14 cellular contexts compared by ENCODE assay signal in the genomic region with DNA sequence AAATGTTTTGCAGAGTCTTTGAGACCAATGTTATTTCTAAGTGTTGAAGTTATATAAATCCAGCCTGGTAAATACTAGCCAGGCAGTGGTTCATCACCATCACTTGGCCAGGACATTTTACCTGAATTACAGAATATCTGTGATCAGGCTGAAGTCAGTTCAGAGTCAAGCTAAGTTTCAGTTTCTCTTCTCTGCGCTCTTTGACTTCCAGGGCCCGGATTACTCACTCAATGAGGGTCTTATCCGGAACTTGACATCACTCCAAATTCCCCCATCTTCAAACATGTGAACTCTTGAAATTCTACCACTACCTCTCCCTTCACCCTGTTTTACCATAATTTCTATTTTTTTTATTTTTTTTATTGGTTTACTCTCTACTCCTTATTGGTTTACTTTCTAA. TPM values are rescaled to one million over a fixed set of nuclear protein-coding genes. Genes with fewer than 3 reads are reported as not detected.
DNase-seq lines count a peak whose midpoint lies in the region; ATAC-seq and TF ChIP-seq lines count a peak whose summit lies in the region.
"Had no signal": no experiment of that assay in that cellular context is flagged by ENCODE, and none has a peak within 500 bp of the region (broad histone marks: within the 10 kb centered on the region; RNA-seq: fewer than 3 reads in every experiment).

No MANE protein-coding gene starts in this region.

- intact Hi-C loops in upper lobe of right lung (cut with DNase I), result no loop called here

- no peak overlapping the region for H3K4me3 Mint-ChIP-seq in activated CD4-positive, alpha-beta T cell treated with anti-CD3 and anti-CD28 coated beads, Interleukin-2, amount 10 ng/mL, durations not matched to agents 7 days and 5 days
- peak overlapping the region; percentile 65 for H3K4me3 Mint-ChIP-seq in natural killer cell treated with Interleukin-12 subunit alpha and Interleukin-12 subunit beta and Interleukin-15 and Interleukin-18, amount 100 ng/mL, for 72 hours

- 0 out of 2 replicates have a peak, but pooled peaks cover 4% of the 10 kb centered on the region for H3K4me1 ChIP-seq in MM.1S (ENCODE audit: low read length)
- H3K4me1 ChIP-seq in upper lobe of right lung, result no peaks in the 10 kb centered on the region
- H3K4me1 ChIP-seq: spleen, testis had no signal

- no peaks in the 10 kb centered on the region for H3K79me2 ChIP-seq in MM.1S (ENCODE audit: low read length)

- POLR2A ChIA-PET in activated CD4-positive, alpha-beta T cell treated with anti-CD3 and anti-CD28 coated beads, Interleukin-2, amount 10 ng/mL, durations not matched to agents 7 days and 5 days (lab: Charles Lee), result no interaction called here

- H3K9me3 Mint-ChIP-seq in activated CD4-positive, alpha-beta T cell treated with anti-CD3 and anti-CD28 coated beads, Interleukin-2, amount 10 ng/mL, durations not matched to agents 7 days and 5 days, result no peaks in the 10 kb centered on the region
- no peaks in the 10 kb centered on the region for H3K9me3 Mint-ChIP-seq in natural killer cell treated with Interleukin-12 subunit alpha and Interleukin-12 subunit beta and Interleukin-15 and Interleukin-18, amount 100 ng/mL, for 72 hours

- H2AFZ ChIP-seq in MM.1S (ENCODE audit: low read length), result peak overlapping the region; percentile 12; the same call in 1 of the 2 replicates

- H3K9me2 ChIP-seq in MM.1S (replicated peaks; ENCODE audit: insufficient read depth, low read length), result no peaks in the 10 kb centered on the region

- H3K27me3 ChIP-seq in MM.1S (replicated peaks; ENCODE audit: insufficient read depth, low read length) (no peaks in the 10 kb centered on the region), upper lobe of right lung (no peaks in the 10 kb centered on the region)
- H3K27me3 ChIP-seq: spleen, testis had no signal

- ATAC-seq in GM19455 (IDR thresholded peaks at IDR 0.05; ENCODE audit: unreplicated experiment) (peak; percentile 80), upper lobe of right lung (no peak)
- ATAC-seq in natural killer cell treated with Interleukin-12 subunit alpha and Interleukin-12 subunit beta and Interleukin-15 and Interleukin-18, amount 100 ng/mL, for 72 hours, result peak in 1 of 2 donors; percentile 86
- ATAC-seq: HCT116 had no signal

- H3F3A ChIP-seq in MM.1S (ENCODE audit: insufficient read depth, low read length), result no peaks in the 10 kb centered on the region

- no peak for DNase-seq in activated CD4-positive, alpha-beta T cell treated with anti-CD3 and anti-CD28 coated beads, Interleukin-2, amount 10 ng/mL, durations not matched to agents 7 days and 5 days
- DNase-seq in activated CD4-positive, alpha-beta T cell treated with anti-CD3 and anti-CD28 coated beads for 4 hours, result no peak
- DNase-seq in MM.1S (peak; percentile 53), COLO668 (lab: John Stamatoyannopoulos, UW; ENCODE audit: unreplicated experiment) (no peak), upper lobe of right lung (no peak), cerebellar nuclear complex (lab: John Stamatoyannopoulos, UW) (no peak)
- DNase-seq in natural killer cell treated with Interleukin-12 subunit alpha and Interleukin-12 subunit beta and Interleukin-15 and Interleukin-18, amount 100 ng/mL, for 72 hours (ENCODE audit: low spot score), result no peak
- DNase-seq: COR-L47, GF-D8, nucleus accumbens, spleen, testis had no signal

- no peaks in the 10 kb centered on the region for H4K20me1 ChIP-seq in MM.1S (ENCODE audit: insufficient read depth, low read length)

- peaks cover 1% of the 10 kb centered on the region for H3K4me1 Mint-ChIP-seq in activated CD4-positive, alpha-beta T cell treated with anti-CD3 and anti-CD28 coated beads, Interleukin-2, amount 10 ng/mL, durations not matched to agents 7 days and 5 days
- peaks cover 0 to 8% of the 10 kb centered on the region in 2 donors for H3K4me1 Mint-ChIP-seq in natural killer cell treated with Interleukin-12 subunit alpha and Interleukin-12 subunit beta and Interleukin-15 and Interleukin-18, amount 100 ng/mL, for 72 hours (ENCODE audit: low read depth in 2 of 2)

- H3K36me3 ChIP-seq in MM.1S (replicated peaks; ENCODE audit: insufficient read depth, low read length) (no peaks in the 10 kb centered on the region; the same call in 1 of the 2 replicates), upper lobe of right lung (peaks cover 14% of the 10 kb centered on the region)

- no peak overlapping the region for H3K27ac ChIP-seq in MM.1S (ENCODE audit: low read length)
- H3K27ac ChIP-seq in upper lobe of right lung, result no peak overlapping the region
- H3K27ac ChIP-seq: testis had no signal

- peak overlapping the region; percentile 63 for H3K4me2 ChIP-seq in MM.1S (ENCODE audit: low read depth, low read length)

- H3K27ac Mint-ChIP-seq in activated CD4-positive, alpha-beta T cell treated with anti-CD3 and anti-CD28 coated beads, Interleukin-2, amount 10 ng/mL, durations not matched to agents 7 days and 5 days, result peak overlapping the region; percentile 32
- peak overlapping the region; percentile 18 to 76 for H3K27ac Mint-ChIP-seq in natural killer cell treated with Interleukin-12 subunit alpha and Interleukin-12 subunit beta and Interleukin-15 and Interleukin-18, amount 100 ng/mL, for 72 hours

- no peaks in the 10 kb centered on the region for H3K27me3 Mint-ChIP-seq in activated CD4-positive, alpha-beta T cell treated with anti-CD3 and anti-CD28 coated beads, Interleukin-2, amount 10 ng/mL, durations not matched to agents 7 days and 5 days
- H3K27me3 Mint-ChIP-seq in natural killer cell treated with Interleukin-12 subunit alpha and Interleukin-12 subunit beta and Interleukin-15 and Interleukin-18, amount 100 ng/mL, for 72 hours, result no peaks in the 10 kb centered on the region

- peak overlapping the region; percentile 37 for H3K4me3 ChIP-seq in MM.1S (ENCODE audit: low read length)
- no peak overlapping the region for H3K4me3 ChIP-seq in upper lobe of right lung
- H3K4me3 ChIP-seq: testis had no signal

- TF ChIP-seq CTCF in MM.1S (IDR thresholded peaks at IDR 0.05; ENCODE audit: low read length), result no peak
- no peak for TF ChIP-seq CTCF in upper lobe of right lung (IDR thresholded peaks at IDR 0.05)

- CTCF ChIA-PET in activated CD4-positive, alpha-beta T cell treated with anti-CD3 and anti-CD28 coated beads, Interleukin-2, amount 10 ng/mL, durations not matched to agents 7 days and 5 days (lab: Charles Lee), result no interaction called here

- peaks cover 17% of the 10 kb centered on the region for H3K36me3 Mint-ChIP-seq in activated CD4-positive, alpha-beta T cell treated with anti-CD3 and anti-CD28 coated beads, Interleukin-2, amount 10 ng/mL, durations not matched to agents 7 days and 5 days (ENCODE audit: low read depth)
- no peaks in the 10 kb centered on the region for H3K36me3 Mint-ChIP-seq in natural killer cell treated with Interleukin-12 subunit alpha and Interleukin-12 subunit beta and Interleukin-15 and Interleukin-18, amount 100 ng/mL, for 72 hours

- no peaks in the 10 kb centered on the region for H3K9me3 ChIP-seq in MM.1S (replicated peaks; ENCODE audit: insufficient read depth, low read length)
- no peaks in the 10 kb centered on the region for H3K9me3 ChIP-seq in upper lobe of right lung
- H3K9me3 ChIP-seq: spleen, testis had no signal

- no peak overlapping the region for H3K9ac ChIP-seq in MM.1S (ENCODE audit: low read length)

RNA-seq across cellular contexts. Expression of a gene that starts 36.6 kb away (rescaled TPM):
- total RNA-seq in activated CD4-positive, alpha-beta T cell treated with anti-CD3 and anti-CD28 coated beads, Interleukin-2, amount 10 ng/mL, durations not matched to agents 7 days and 5 days, result 100 to 1,000 TPM in 1 of 2 experiments, 10 to 100 TPM in 1; 86.7 to 111 TPM
- 100 to 1,000 TPM in 1 of 2 donors, 10 to 100 TPM in 1; 81.8 to 155 TPM for total RNA-seq in natural killer cell treated with Interleukin-12 subunit alpha and Interleukin-12 subunit beta and Interleukin-15 and Interleukin-18, amount 100 ng/mL, for 72 hours
- 45.8 TPM for total RNA-seq in upper lobe of right lung
